ENCODE assay signal across 26 cellular contexts in the genomic region with DNA sequence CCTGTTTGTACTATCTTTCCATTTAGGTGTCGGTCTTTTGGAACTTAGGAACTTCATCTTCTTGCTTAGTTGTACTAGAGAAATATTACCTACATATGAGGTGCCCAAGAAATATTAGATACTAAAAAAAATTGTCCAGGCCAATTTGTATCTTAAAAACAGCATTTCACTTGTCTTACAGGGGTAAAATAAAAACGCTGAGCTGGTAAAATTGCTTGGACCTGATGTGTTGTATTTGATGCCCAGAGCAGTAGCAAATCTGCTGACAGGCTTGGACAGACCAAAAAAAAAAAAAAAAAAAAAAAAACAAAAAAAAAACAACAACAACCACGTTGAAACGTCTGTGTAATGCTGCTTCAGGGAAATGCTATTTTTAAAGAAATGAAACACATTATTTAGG.
DNase-seq lines count a peak whose midpoint lies in the region; ATAC-seq, FAIRE-seq and TF ChIP-seq lines count a peak whose summit lies in the region.
"Had no signal": no experiment of that assay in that cellular context is flagged by ENCODE, and none has a peak within 500 bp of the region (broad histone marks: within the 10 kb centered on the region; RNA-seq: fewer than 3 reads in every experiment).

No MANE protein-coding gene starts in this region.

- H3K27me3 Mint-ChIP-seq in astrocyte (ENCODE audit: low read depth, unreplicated experiment): no peaks in the 10 kb centered on the region
- no peaks in the 10 kb centered on the region for H3K27me3 Mint-ChIP-seq in nephron (ENCODE audit: low read depth)
- H3K27me3 Mint-ChIP-seq: CD4-positive, CD25-positive, alpha-beta regulatory T cell had no signal

- no peaks in the 10 kb centered on the region for H4K20me1 ChIP-seq in HepG2 (ENCODE audit: insufficient read depth, low read length)
- no peaks in the 10 kb centered on the region for H4K20me1 ChIP-seq in astrocyte (ENCODE audit: insufficient read depth, low read length)

- peaks cover 1% of the 10 kb centered on the region for H3K4me1 Mint-ChIP-seq in astrocyte (ENCODE audit: low read depth, unreplicated experiment)
- peaks cover 29% of the 10 kb centered on the region for H3K4me1 Mint-ChIP-seq in nephron
- H3K4me1 Mint-ChIP-seq: CD14-positive monocyte; CD4-positive, alpha-beta memory T cell; CD4-positive, CD25-positive, alpha-beta regulatory T cell; CD8-positive, alpha-beta memory T cell had no signal

- H3K4me3 Mint-ChIP-seq in astrocyte (ENCODE audit: unreplicated experiment) (no peak overlapping the region), nephron (no peak overlapping the region)
- H3K4me3 Mint-ChIP-seq: CD14-positive monocyte; CD4-positive, alpha-beta memory T cell; CD4-positive, CD25-positive, alpha-beta regulatory T cell; CD8-positive, alpha-beta memory T cell had no signal

- CTCF ChIA-PET in HepG2 (lab: Yijun Ruan, JAX; ENCODE audit: low intra/inter-chr PET ratio, low total read pairs): no interaction called here

- H3K4me1 ChIP-seq in HepG2 (ENCODE audit: insufficient read depth, low read length) (no peaks in the 10 kb centered on the region), right lobe of liver (no peaks in the 10 kb centered on the region), astrocyte (ENCODE audit: insufficient read depth, low read length) (no peaks in the 10 kb centered on the region)
- H3K4me1 ChIP-seq: BE2C, BLaER1 had no signal

- intact Hi-C loops in HepG2 (cut with micrococcal nuclease; ENCODE audit: unreplicated experiment): no loop called here
- intact Hi-C loops in right lobe of liver (cut with DNase I): no loop called here

- H3K9me3 Mint-ChIP-seq in astrocyte (ENCODE audit: unreplicated experiment) (no peaks in the 10 kb centered on the region), nephron (no peaks in the 10 kb centered on the region)
- H3K9me3 Mint-ChIP-seq: CD8-positive, alpha-beta memory T cell had no signal

- H3K79me2 ChIP-seq in HepG2 (ENCODE audit: insufficient read depth, low read length) (no peaks in the 10 kb centered on the region), astrocyte (ENCODE audit: insufficient read depth, low read length) (no peaks in the 10 kb centered on the region)

- TF ChIP-seq EP300 in HepG2 (IDR thresholded peaks at IDR 0.05; ENCODE audit: low read depth in 2 of 2, low read length in 2 of 2): no peak
- no peak for TF ChIP-seq EP300 in HepG2 (CRISPR knock-in tag; IDR thresholded peaks at IDR 0.05; ENCODE audit: borderline replicate concordance)

- FAIRE-seq in HepG2 (lab: Jason Lieb, UNC) (no peak), astrocyte (lab: Jason Lieb, UNC) (peak; percentile 45)
- FAIRE-seq: GM12878, GM12892, GM18507 had no signal

- no peaks in the 10 kb centered on the region for H3K9me3 ChIP-seq in HepG2 (ENCODE audit: low read length)
- H3K9me3 ChIP-seq in right lobe of liver: no peaks in the 10 kb centered on the region
- no peaks in the 10 kb centered on the region for H3K9me3 ChIP-seq in astrocyte (ENCODE audit: insufficient read depth, low read depth, low read length)
- H3K9me3 ChIP-seq: BE2C, BLaER1 had no signal

- H3K36me3 Mint-ChIP-seq in astrocyte (ENCODE audit: low read depth, unreplicated experiment) (no peaks in the 10 kb centered on the region), nephron (ENCODE audit: low read depth) (no peaks in the 10 kb centered on the region)
- H3K36me3 Mint-ChIP-seq: CD14-positive monocyte; CD4-positive, alpha-beta memory T cell; CD4-positive, CD25-positive, alpha-beta regulatory T cell had no signal

- H2AFZ ChIP-seq in HepG2 (ENCODE audit: low read length) (no peak overlapping the region), astrocyte (ENCODE audit: low read depth, low read length) (no peak overlapping the region)

- H3K27me3 ChIP-seq in HepG2 (ENCODE audit: control insufficient read depth in 1 of 2, insufficient read depth in 2 of 2, low read length in 2 of 2) (no peaks in the 10 kb centered on the region), right lobe of liver (no peaks in the 10 kb centered on the region), astrocyte (ENCODE audit: insufficient read depth, low read length) (no peaks in the 10 kb centered on the region)
- H3K27me3 ChIP-seq: BE2C had no signal

- TF ChIP-seq POLR2A in HepG2 (IDR thresholded peaks at IDR 0.05; ENCODE audit: insufficient read depth in 1 of 2, low read depth in 2 of 2, low read length in 2 of 2): no peak
- TF ChIP-seq POLR2A in right lobe of liver (IDR thresholded peaks at IDR 0.05): no peak

- TF ChIP-seq CTCF in HepG2 (CRISPR knock-in tag; IDR thresholded peaks at IDR 0.05): no peak
- no peak for TF ChIP-seq CTCF in right lobe of liver (IDR thresholded peaks at IDR 0.05)
- TF ChIP-seq CTCF in astrocyte (IDR thresholded peaks at IDR 0.05; ENCODE audit: insufficient read depth, low read depth, low read length): no peak
- no peak for TF ChIP-seq CTCF in nephron (IDR thresholded peaks at IDR 0.05; ENCODE audit: unreplicated experiment in 3 of 3)

- 3% methylated on average over 4 of the region's 4 CpGs for WGBS in HepG2 (ENCODE audit: low lambda C conversion rate)
- 36% methylated on average over 4 of the region's 4 CpGs for WGBS in right lobe of liver (ENCODE audit: insufficient coverage, low coverage, low lambda C conversion rate, missing lambda C conversion rate)

- in situ Hi-C loops in HepG2 (cut with HindIII; ENCODE audit: extremely low pct_ligation_motif_present, low pct_unique_long_range_greater_than_20kb): no loop called here

- BruUV-seq in HepG2 (replicated peaks; lab: Mats Ljungman, UMichigan): no TSS peak

- ATAC-seq in HepG2: no peak
- no peak for ATAC-seq in right lobe of liver
- no peak for ATAC-seq in GM21619 (IDR thresholded peaks at IDR 0.05; ENCODE audit: unreplicated experiment)
- ATAC-seq: GM12878 had no signal

- H3K27ac ChIP-seq in HepG2 (ENCODE audit: extremely low read length, insufficient read depth, low read length): no peak overlapping the region
- H3K27ac ChIP-seq in right lobe of liver: no peak overlapping the region
- no peak overlapping the region for H3K27ac ChIP-seq in astrocyte (ENCODE audit: low read depth, low read length)
- H3K27ac ChIP-seq: 22Rv1, BLaER1 had no signal

- no peak overlapping the region for H3K4me3 ChIP-seq in HepG2 (replicated peaks in 1 of 3; ENCODE audit: insufficient read depth in 1 of 3, low read depth in 2 of 3, low read length in 3 of 3)
- H3K4me3 ChIP-seq in right lobe of liver: no peak overlapping the region
- H3K4me3 ChIP-seq in astrocyte (ENCODE audit: insufficient read depth, low read depth, low read length): no peak overlapping the region
- H3K4me3 ChIP-seq: BLaER1, GM12878 had no signal

- no peak overlapping the region for H3K4me2 ChIP-seq in HepG2 (ENCODE audit: low read depth, low read length)
- H3K4me2 ChIP-seq in astrocyte (ENCODE audit: low read length): no peak overlapping the region
- H3K4me2 ChIP-seq: BLaER1 had no signal

- POLR2A ChIA-PET in HepG2 (lab: Yijun Ruan, JAX): no interaction called here

- no peak overlapping the region for H3K9ac ChIP-seq in HepG2 (ENCODE audit: insufficient read depth, low read depth, low read length)
- H3K9ac ChIP-seq in astrocyte (ENCODE audit: low read length): no peak overlapping the region
- H3K9ac ChIP-seq: BLaER1 had no signal

- no peak for TF ChIP-seq RAD21 in HepG2 (CRISPR knock-in tag; IDR thresholded peaks at IDR 0.05)

- H3K27ac Mint-ChIP-seq in astrocyte (ENCODE audit: unreplicated experiment) (no peak overlapping the region), nephron (peak overlapping the region; percentile 62 to 92 (median 89))
- H3K27ac Mint-ChIP-seq: CD14-positive monocyte; CD4-positive, alpha-beta memory T cell; CD4-positive, CD25-positive, alpha-beta regulatory T cell; CD8-positive, alpha-beta memory T cell had no signal

- DNase-seq in HepG2 (ENCODE audit: low spot score): no peak
- no peak for DNase-seq in right lobe of liver
- DNase-seq in astrocyte (ENCODE audit: low read depth): no peak
- no peak for DNase-seq in NCI-H526 treated with DMSO at 0.1 percent for 48 hours (lab: John Stamatoyannopoulos, UW)
- DNase-seq: ACHN; BE2C; C1 segment of cervical spinal cord; CD4-positive, alpha-beta memory T cell; CD4-positive, CD25-positive, alpha-beta regulatory T cell; CD8-positive, alpha-beta memory T cell; COR-L47; DMS 273 treated with DMSO at 0.1 percent for 48 hours; DMS153; DMS53; DMS79; DND-41; EL; GDM1 had no signal

- H3K36me3 ChIP-seq in HepG2 (replicated peaks in 1 of 2; ENCODE audit: control insufficient read depth in 1 of 2, insufficient read depth in 2 of 2, low read length in 2 of 2): no peaks in the 10 kb centered on the region
- no peaks in the 10 kb centered on the region for H3K36me3 ChIP-seq in right lobe of liver
- no peaks in the 10 kb centered on the region for H3K36me3 ChIP-seq in astrocyte (ENCODE audit: insufficient read depth, low read length)
- H3K36me3 ChIP-seq: BE2C, BLaER1 had no signal

TF ChIP-seq in HepG2, 621 proteins besides CTCF, POLR2A, EP300 and RAD21:
- TF ChIP-seq TMF1 (CRISPR knock-in tag; IDR thresholded peaks at IDR 0.05; ENCODE audit: low read depth): no peak
- no peak for TF ChIP-seq MBNL3 (CRISPR knock-in tag; conservative IDR thresholded peaks at IDR 0.05)
- TF ChIP-seq MAFK (conservative IDR thresholded peaks at IDR 0.05 in 1 of 2, IDR thresholded peaks at IDR 0.05 in 1 of 2; ENCODE audit: low read length in 2 of 2): peak in 1 of 2 experiments; percentile 64; a peak in 2 of 4 replicates
- peak; percentile 46 for TF ChIP-seq MAFF (IDR thresholded peaks at IDR 0.05; ENCODE audit: low read depth, low read length)
- TF ChIP-seq, protein P1, sequence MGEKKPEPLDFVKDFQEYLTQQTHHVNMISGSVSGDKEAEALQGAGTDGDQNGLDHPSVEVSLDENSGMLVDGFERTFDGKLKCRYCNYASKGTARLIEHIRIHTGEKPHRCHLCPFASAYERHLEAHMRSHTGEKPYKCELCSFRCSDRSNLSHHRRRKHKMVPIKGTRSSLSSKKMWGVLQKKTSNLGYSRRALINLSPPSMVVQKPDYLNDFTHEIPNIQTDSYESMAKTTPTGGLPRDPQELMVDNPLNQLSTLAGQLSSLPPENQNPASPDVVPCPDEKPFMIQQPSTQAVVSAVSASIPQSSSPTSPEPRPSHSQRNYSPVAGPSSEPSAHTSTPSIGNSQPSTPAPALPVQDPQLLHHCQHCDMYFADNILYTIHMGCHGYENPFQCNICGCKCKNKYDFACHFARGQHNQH (CRISPR knock-in tag; IDR thresholded peaks at IDR 0.05): no peak
